In the genomic region with DNA sequence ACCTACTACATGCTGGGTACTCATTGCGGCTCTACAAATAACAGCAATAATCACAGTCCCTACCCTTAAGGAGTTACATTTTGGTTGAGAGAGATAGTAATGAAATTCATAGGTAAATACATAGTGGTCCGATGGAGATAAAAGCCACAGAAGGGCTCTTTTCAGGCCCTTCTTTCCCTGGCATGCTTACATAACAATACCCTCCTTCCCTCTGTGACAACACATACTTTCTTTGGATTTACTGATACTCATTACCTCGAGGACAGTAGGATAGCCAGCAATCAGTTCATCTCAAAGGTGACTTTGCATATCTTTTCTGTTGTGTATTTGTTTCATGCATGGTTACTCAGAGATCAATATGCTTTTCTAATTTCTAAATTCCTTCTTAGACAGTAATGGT, we compare ENCODE assay signal across 28 cellular contexts.
"Had no signal": no experiment of that assay in that cellular context is flagged by ENCODE, and none has a peak within 500 bp of the region (broad histone marks: within the 10 kb centered on the region; RNA-seq: fewer than 3 reads in every experiment).

No MANE protein-coding gene starts in this region.

- DNase-seq: activated CD4-positive, alpha-beta memory T cell treated with anti-CD3 and anti-CD28 coated beads, Interleukin-2, amount 10 ng/mL, durations not matched to agents 7 days and 5 days; activated CD4-positive, alpha-beta T cell treated with anti-CD3 and anti-CD28 coated beads for 1 hour; activated CD4-positive, alpha-beta T cell treated with anti-CD3 and anti-CD28 coated beads for 4 hours; activated CD4-positive, alpha-beta T cell treated with anti-CD3 and anti-CD28 coated beads, Interleukin-2, amount 10 ng/mL, durations not matched to agents 7 days and 5 days; activated CD4-positive, alpha-beta T cell treated with anti-CD3 and anti-CD28 coated beads, Interleukin-2, amount 50 U/mL, for 4 hours; activated CD8-positive, alpha-beta memory T cell treated with anti-CD3 and anti-CD28 coated beads for 24 hours; activated effector memory CD4-positive, alpha-beta T cell treated with Interleukin-2 at 50 U/mL for 16 hours; activated gamma-delta T cell treated with Interleukin-2 at 50 U/mL for 16 hours; activated naive CD4-positive, alpha-beta T cell treated with anti-CD3 and anti-CD28 coated beads, Interleukin-2, amount 50 U/mL, for 16 hours; activated naive CD4-positive, alpha-beta T cell treated with Interleukin-2 at 50 U/mL for 16 hours; activated T-cell treated with anti-CD3 and anti-CD28 coated beads, Interleukin-2, amount 50 U/mL, for 4 hours; amniotic stem cell; anterior cingulate cortex; brain microvascular endothelial cell; dorsolateral prefrontal cortex; effector memory CD4-positive, alpha-beta T cell; endodermal cell; foreskin keratinocyte; gastrocnemius medialis; glutamatergic neuron; heart left ventricle; T-helper 2 cell had no signal

- H3K36me3 ChIP-seq: brain microvascular endothelial cell had no signal

- H3K27ac Mint-ChIP-seq: activated CD4-positive, alpha-beta memory T cell treated with anti-CD3 and anti-CD28 coated beads, Interleukin-2, amount 10 ng/mL, durations not matched to agents 7 days and 5 days; activated CD4-positive, alpha-beta T cell treated with anti-CD3 and anti-CD28 coated beads, Interleukin-2, amount 10 ng/mL, durations not matched to agents 7 days and 5 days; activated naive CD8-positive, alpha-beta T cell; activated T-helper 17 cell treated with anti-CD3 and anti-CD28 coated beads, Interleukin-2, amount 50 U/mL, for 72 hours; dendritic cell treated with granulocyte-macrophage colony-stimulating factor and Interleukin-4, amounts not matched to agents 40 ng/mL and 50 ng/mL, for 4 days; endodermal cell had no signal

- ATAC-seq: activated T-cell treated with anti-CD3 and anti-CD28 coated beads, Interleukin-2, amount 50 U/mL, for 4 hours; activated T-helper 17 cell treated with anti-CD3 and anti-CD28 coated beads, Interleukin-2, amount 50 U/mL, for 72 hours; esophagus mucosa; foreskin keratinocyte; gastrocnemius medialis; heart left ventricle had no signal

- H3K9me3 Mint-ChIP-seq: activated T-cell treated with anti-CD3 and anti-CD28 coated beads, Interleukin-2, amount 50 U/mL, for 4 hours; activated T-helper 17 cell treated with anti-CD3 and anti-CD28 coated beads, Interleukin-2, amount 50 U/mL, for 72 hours; central memory CD8-positive, alpha-beta T cell had no signal

- H3K4me1 Mint-ChIP-seq: activated CD4-positive, alpha-beta memory T cell treated with anti-CD3 and anti-CD28 coated beads, Interleukin-2, amount 10 ng/mL, durations not matched to agents 7 days and 5 days; activated T-helper 17 cell treated with anti-CD3 and anti-CD28 coated beads, Interleukin-2, amount 50 U/mL, for 72 hours; central memory CD8-positive, alpha-beta T cell; endodermal cell had no signal

- H3K4me3 Mint-ChIP-seq: activated CD4-positive, alpha-beta memory T cell treated with anti-CD3 and anti-CD28 coated beads, Interleukin-2, amount 10 ng/mL, durations not matched to agents 7 days and 5 days; activated CD4-positive, alpha-beta T cell treated with anti-CD3 and anti-CD28 coated beads, Interleukin-2, amount 10 ng/mL, durations not matched to agents 7 days and 5 days; activated naive CD8-positive, alpha-beta T cell; activated T-cell treated with anti-CD3 and anti-CD28 coated beads, Interleukin-2, amount 50 U/mL, for 4 hours; activated T-helper 17 cell treated with anti-CD3 and anti-CD28 coated beads, Interleukin-2, amount 50 U/mL, for 72 hours; central memory CD8-positive, alpha-beta T cell; dendritic cell treated with granulocyte-macrophage colony-stimulating factor and Interleukin-4, amounts not matched to agents 40 ng/mL and 50 ng/mL, for 4 days; endodermal cell had no signal

- H3K27me3 ChIP-seq: brain microvascular endothelial cell, dorsolateral prefrontal cortex, foreskin keratinocyte, gastrocnemius medialis, heart left ventricle had no signal

- H3K4me3 ChIP-seq: coronary artery, dorsolateral prefrontal cortex, gastrocnemius medialis, heart left ventricle had no signal

- H3K27me3 Mint-ChIP-seq: activated CD4-positive, alpha-beta memory T cell treated with anti-CD3 and anti-CD28 coated beads, Interleukin-2, amount 10 ng/mL, durations not matched to agents 7 days and 5 days; activated CD4-positive, alpha-beta T cell treated with anti-CD3 and anti-CD28 coated beads, Interleukin-2, amount 10 ng/mL, durations not matched to agents 7 days and 5 days; activated naive CD8-positive, alpha-beta T cell; activated T-helper 17 cell treated with anti-CD3 and anti-CD28 coated beads, Interleukin-2, amount 50 U/mL, for 72 hours; central memory CD8-positive, alpha-beta T cell; dendritic cell treated with granulocyte-macrophage colony-stimulating factor and Interleukin-4, amounts not matched to agents 40 ng/mL and 50 ng/mL, for 4 days had no signal
